13 cellular contexts compared by ENCODE assay signal in the genomic region with DNA sequence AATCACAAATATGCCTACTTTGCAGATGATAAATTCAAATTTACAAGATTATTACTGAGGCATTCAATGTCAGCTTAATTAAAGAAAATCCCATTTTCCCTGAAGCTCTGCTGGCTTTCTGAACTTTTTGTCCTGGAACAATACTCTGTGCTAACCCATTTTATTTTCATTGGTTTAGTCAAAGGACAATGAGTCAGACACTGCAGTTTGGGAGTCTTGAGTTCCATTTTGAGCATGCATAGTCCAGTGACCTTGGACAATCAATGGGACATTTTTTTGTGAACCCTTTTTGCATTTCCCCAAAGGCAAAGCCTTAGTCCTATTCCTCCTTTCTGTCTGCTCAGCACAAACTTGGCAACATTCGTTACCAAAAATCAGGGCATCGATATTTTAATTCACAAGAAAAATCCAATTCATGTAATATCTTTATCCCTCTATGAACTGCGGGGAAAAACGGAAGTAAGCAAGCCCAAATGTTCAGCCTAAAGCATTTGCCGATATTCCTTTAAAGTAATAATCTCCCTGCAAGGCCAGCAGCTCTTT.
DNase-seq lines count a peak whose midpoint lies in the region; ATAC-seq and TF ChIP-seq lines count a peak whose summit lies in the region.
"Had no signal": no experiment of that assay in that cellular context is flagged by ENCODE, and none has a peak within 500 bp of the region (broad histone marks: within the 10 kb centered on the region; RNA-seq: fewer than 3 reads in every experiment).

No MANE protein-coding gene starts in this region.

- no peak overlapping the region for H3K27ac ChIP-seq in IMR-90 (ENCODE audit: insufficient read depth, low read length)
- peak overlapping the region; percentile 86 to 89 for H3K27ac ChIP-seq in liver (ENCODE audit: low read depth in 1 of 2, low read length in 2 of 2)
- peak overlapping the region; percentile 48 for H3K27ac ChIP-seq in smooth muscle cell (ENCODE audit: low read depth)
- peak overlapping the region in 13 of 59 donors; percentile 2 to 89 (median 40) for H3K27ac ChIP-seq in dorsolateral prefrontal cortex
- no peak overlapping the region for H3K27ac ChIP-seq in PC-3 (ENCODE audit: low read length)

- H3K79me2 ChIP-seq in smooth muscle cell (ENCODE audit: low read depth) (no peaks in the 10 kb centered on the region), PC-3 (ENCODE audit: low read length) (no peaks in the 10 kb centered on the region)

- no peak overlapping the region for H3K9ac ChIP-seq in IMR-90 (ENCODE audit: low read depth, low read length)
- peak overlapping the region; percentile 22 to 72 for H3K9ac ChIP-seq in liver (ENCODE audit: low read depth in 1 of 2, low read length in 2 of 2)
- no peak overlapping the region for H3K9ac ChIP-seq in smooth muscle cell (ENCODE audit: low read depth)
- H3K9ac ChIP-seq in PC-3 (ENCODE audit: low read length) = no peak overlapping the region

- in situ Hi-C loops in IMR-90 (cut with MboI; ENCODE audit: low sequenced_read_pairs) = no loop called here

- TF ChIP-seq CTCF in IMR-90 (conservative IDR thresholded peaks at IDR 0.05; ENCODE audit: low read depth, low read length) (no peak), endothelial cell (IDR thresholded peaks at IDR 0.05; ENCODE audit: unreplicated experiment) (no peak), liver (IDR thresholded peaks at IDR 0.05; ENCODE audit: low read depth, low read length, missing input control) (no peak), smooth muscle cell (IDR thresholded peaks at IDR 0.05; ENCODE audit: borderline replicate concordance, insufficient read depth, poor library complexity, severe bottlenecking) (no peak), dorsolateral prefrontal cortex (IDR thresholded peaks at IDR 0.05 in 54 of 56, conservative IDR thresholded peaks at IDR 0.05 in 2 of 56; ENCODE audit: low read depth in 1 of 56, partially characterized antibody in 56 of 56) (no peak), PC-3 (conservative IDR thresholded peaks at IDR 0.05; ENCODE audit: low read depth, low read length) (no peak)

- DNase-seq in IMR-90 = no peak
- DNase-seq in endothelial cell (ENCODE audit: low spot score) = no peak
- no peak for DNase-seq in smooth muscle cell (lab: John Stamatoyannopoulos, UW; ENCODE audit: unreplicated experiment)
- DNase-seq in SKM-1 treated with dmso at 0.1 percent for 144 hours (lab: John Stamatoyannopoulos, UW; ENCODE audit: unreplicated experiment) = no peak
- no peak for DNase-seq in dorsolateral prefrontal cortex
- DNase-seq in PC-3 = no peak
- DNase-seq: activated T-cell treated with anti-CD3 and anti-CD28 coated beads for 4 hours; DMS 273 treated with DMSO at 0.1 percent for 48 hours; NCI-H2227 treated with DMSO at 0.1 percent for 48 hours; stimulated activated CD4-positive, alpha-beta T cell treated with anti-CD3 and anti-CD28 coated beads, Interleukin-12 subunit alpha, Interleukin-12 subunit beta, amount 100 ng/mL, for 4 hours had no signal

- no peaks in the 10 kb centered on the region for H3K79me1 ChIP-seq in IMR-90 (ENCODE audit: low read depth in 1 of 2, low read length in 2 of 2)

- H3F3A ChIP-seq in smooth muscle cell (ENCODE audit: low read depth) (peaks cover 9% of the 10 kb centered on the region), PC-3 (ENCODE audit: low read length, unreplicated experiment) (no peaks in the 10 kb centered on the region)

- H3K4ac ChIP-seq in IMR-90 (ENCODE audit: low read depth, low read length) = no peak overlapping the region

- H3K4me2 ChIP-seq in IMR-90 (ENCODE audit: low read depth, low read length) (peak overlapping the region; percentile 2; the same call in 1 of the 2 replicates), smooth muscle cell (peak overlapping the region; percentile 57), PC-3 (ENCODE audit: low read length) (no peak overlapping the region)

- H3K27me3 Mint-ChIP-seq in endothelial cell (ENCODE audit: unreplicated experiment) = no peaks in the 10 kb centered on the region

- H3K18ac ChIP-seq in IMR-90 (ENCODE audit: low read depth, low read length) = no peak overlapping the region

- H3K56ac ChIP-seq in IMR-90 (ENCODE audit: extremely low read depth, insufficient read depth, low read length) = no peak overlapping the region

- peak overlapping the region; percentile 70 for H3K27ac Mint-ChIP-seq in endothelial cell (ENCODE audit: unreplicated experiment)

- no peaks in the 10 kb centered on the region for H3K9me2 ChIP-seq in PC-3 (replicated peaks; ENCODE audit: low read length)

- H2BK20ac ChIP-seq in IMR-90 (ENCODE audit: low read depth, low read length) = no peak overlapping the region; the same call in 1 of the 2 replicates

- no peak overlapping the region for H2AK5ac ChIP-seq in IMR-90 (ENCODE audit: low read depth, low read length)

- TF ChIP-seq POLR2A in IMR-90 (IDR thresholded peaks at IDR 0.05; ENCODE audit: low read depth, low read length) = no peak

- BruUV-seq in IMR-90 (replicated peaks; lab: Mats Ljungman, UMichigan) (no TSS peak), PC-3 (replicated peaks; lab: Mats Ljungman, UMichigan) (no TSS peak)

- H3K23ac ChIP-seq in IMR-90 (ENCODE audit: low read depth, low read length) = no peak overlapping the region

- no peak overlapping the region for H2BK15ac ChIP-seq in IMR-90 (ENCODE audit: low read depth, low read length)

- no peak overlapping the region for H2BK5ac ChIP-seq in IMR-90 (ENCODE audit: low read depth, low read length, poor library complexity, severe bottlenecking)

- no peak overlapping the region for H3K14ac ChIP-seq in IMR-90 (replicated peaks; ENCODE audit: low read depth, low read length)

- 71% methylated on average over 2 of the region's 5 CpGs; no CpG with 5 or more reads in 1 of the 2 experiments for WGBS in IMR-90 (ENCODE audit: extremely low coverage in 2 of 2, insufficient read length in 1 of 2), 2 experiments
- WGBS in liver = 19% methylated on average over 5 of the region's 5 CpGs
- 90% methylated on average over 5 of the region's 5 CpGs for WGBS in smooth muscle cell (ENCODE audit: low lambda C conversion rate)

- H3K9me3 Mint-ChIP-seq in endothelial cell (ENCODE audit: unreplicated experiment) = no peaks in the 10 kb centered on the region
- H3K9me3 Mint-ChIP-seq: neural crest cell had no signal

- H3K27me3 ChIP-seq in IMR-90 (ENCODE audit: control insufficient read depth, insufficient read depth, low read length) (no peaks in the 10 kb centered on the region), liver (ENCODE audit: control insufficient read depth in 4 of 4, insufficient read depth in 4 of 4, low read length in 3 of 4) (no peaks in the 10 kb centered on the region), smooth muscle cell (ENCODE audit: low read depth) (no peaks in the 10 kb centered on the region), dorsolateral prefrontal cortex (no peaks in the 10 kb centered on the region), PC-3 (ENCODE audit: low read length) (no peaks in the 10 kb centered on the region)

- H3K9me1 ChIP-seq in IMR-90 (ENCODE audit: insufficient read depth, low read length) = no peaks in the 10 kb centered on the region

- peaks cover 5% of the 10 kb centered on the region for H3K4me1 ChIP-seq in IMR-90 (ENCODE audit: control insufficient read depth, insufficient read depth, low read length)
- H3K4me1 ChIP-seq in liver (ENCODE audit: control insufficient read depth in 4 of 4, insufficient read depth in 4 of 4, low read length in 3 of 4) = peaks cover 0 to 28% (median 21%) of the 10 kb centered on the region in 4 donors
- H3K4me1 ChIP-seq in smooth muscle cell (ENCODE audit: low read depth) = peaks cover 24% of the 10 kb centered on the region
- no peaks in the 10 kb centered on the region for H3K4me1 ChIP-seq in PC-3 (ENCODE audit: insufficient read depth, low read length)

- CTCF ChIA-PET in IMR-90 (lab: Yijun Ruan, JAX) = no interaction called here
- CTCF ChIA-PET in PC-3 (lab: Charles Lee) = no interaction called here

- H3K4me3 ChIP-seq in IMR-90 (ENCODE audit: insufficient read depth, low read depth, low read length) (no peak overlapping the region), liver (ENCODE audit: low read depth in 1 of 3, low read length in 3 of 3) (peak overlapping the region in 2 of 3 donors; percentile 27 to 55), smooth muscle cell (no peak overlapping the region), dorsolateral prefrontal cortex (peak overlapping the region in 1 of 59 donors; percentile 3), PC-3 (ENCODE audit: low read length) (no peak overlapping the region)

- no peak overlapping the region for H2AK9ac ChIP-seq in IMR-90 (replicated peaks; ENCODE audit: low read depth, low read length, poor library complexity)

- POLR2A ChIA-PET in IMR-90 (lab: Charles Lee; ENCODE audit: unreplicated experiment) (no interaction called here), PC-3 (lab: Charles Lee; ENCODE audit: unreplicated experiment) (no interaction called here)

- H2BK120ac ChIP-seq in IMR-90 (ENCODE audit: low read depth, low read length) = no peak overlapping the region

- H4K5ac ChIP-seq in IMR-90 (ENCODE audit: low read depth, low read length) = no peak overlapping the region

- no peak overlapping the region for H4K91ac ChIP-seq in IMR-90 (ENCODE audit: insufficient read depth, low read depth, low read length)

- no peak overlapping the region for H3K4me3 Mint-ChIP-seq in endothelial cell (ENCODE audit: unreplicated experiment)
- H3K4me3 Mint-ChIP-seq: neural crest cell had no signal

- no peaks in the 10 kb centered on the region for H3K36me3 ChIP-seq in IMR-90 (ENCODE audit: control insufficient read depth, insufficient read depth, low read length)
- no peaks in the 10 kb centered on the region for H3K36me3 ChIP-seq in liver (ENCODE audit: control insufficient read depth in 4 of 4, insufficient read depth in 3 of 4, low read depth in 1 of 4, low read length in 3 of 4)
- H3K36me3 ChIP-seq in smooth muscle cell (ENCODE audit: low read depth) = no peaks in the 10 kb centered on the region
- no peaks in the 10 kb centered on the region for H3K36me3 ChIP-seq in PC-3 (ENCODE audit: low read depth, low read length)

- H3K36me3 Mint-ChIP-seq in endothelial cell (ENCODE audit: low read depth, unreplicated experiment) = no peaks in the 10 kb centered on the region

- no peaks in the 10 kb centered on the region for H3K9me3 ChIP-seq in IMR-90 (ENCODE audit: control insufficient read depth, insufficient read depth, low read length)
- no peaks in the 10 kb centered on the region for H3K9me3 ChIP-seq in liver (ENCODE audit: control insufficient read depth in 4 of 4, low read length in 3 of 4)
- no peaks in the 10 kb centered on the region for H3K9me3 ChIP-seq in smooth muscle cell (replicated peaks; ENCODE audit: low read depth)
- H3K9me3 ChIP-seq in PC-3 (ENCODE audit: low read length) = no peaks in the 10 kb centered on the region

- ATAC-seq in IMR-90 (ENCODE audit: low read depth) (no peak), HG03196 (IDR thresholded peaks at IDR 0.05; ENCODE audit: unreplicated experiment) (no peak), PC-3 (no peak)

- no peak overlapping the region for H4K8ac ChIP-seq in IMR-90 (ENCODE audit: low read depth in 2 of 2, low read length in 2 of 2)

- TF ChIP-seq RAD21 in IMR-90 (IDR thresholded peaks at IDR 0.05; ENCODE audit: low read length) (no peak), liver (IDR thresholded peaks at IDR 0.05) (no peak)

- H4K20me1 ChIP-seq in IMR-90 (ENCODE audit: insufficient read depth, low read length) (no peaks in the 10 kb centered on the region), smooth muscle cell (ENCODE audit: low read depth) (no peaks in the 10 kb centered on the region), PC-3 (ENCODE audit: low read length) (no peaks in the 10 kb centered on the region)

- H2AFZ ChIP-seq in IMR-90 (replicated peaks; ENCODE audit: low read length, poor library complexity) (peak overlapping the region; percentile 77), smooth muscle cell (ENCODE audit: low read depth) (peak overlapping the region; percentile 76), PC-3 (ENCODE audit: low read length) (no peak overlapping the region)

- dilution Hi-C loops in IMR-90 (cut with HindIII; ENCODE audit: low sequenced_read_pairs, unreplicated experiment) = no loop called here

- intact Hi-C loops in IMR-90 (cut with micrococcal nuclease) = loop anchor here (10.0 kb wide), 1 partner anchor 378 kb away; a partner anchor contains a TSS
- intact Hi-C loops in dorsolateral prefrontal cortex (cut with DNase I) = no loop called here
- intact Hi-C loops in PC-3 (cut with micrococcal nuclease) = no loop called here

- peaks cover 44% of the 10 kb centered on the region for H3K4me1 Mint-ChIP-seq in endothelial cell (ENCODE audit: unreplicated experiment)

Comparison
In these comparisons a context has a peak if more than half of its experiments do, and no peak if none do; other contexts are left out.
1. H3K27ac ChIP-seq: peak in liver (2 of 2) and smooth muscle cell (single experiment); none in IMR-90 (single experiment) and PC-3 (single experiment).
2. H3K4me3 ChIP-seq: peak in liver (2 of 3); none in IMR-90 (single experiment), smooth muscle cell (single experiment) and PC-3 (single experiment).
3. H3K9ac ChIP-seq: peak in liver (2 of 2); none in IMR-90 (single experiment), smooth muscle cell (single experiment) and PC-3 (single experiment).